In the genomic region with DNA sequence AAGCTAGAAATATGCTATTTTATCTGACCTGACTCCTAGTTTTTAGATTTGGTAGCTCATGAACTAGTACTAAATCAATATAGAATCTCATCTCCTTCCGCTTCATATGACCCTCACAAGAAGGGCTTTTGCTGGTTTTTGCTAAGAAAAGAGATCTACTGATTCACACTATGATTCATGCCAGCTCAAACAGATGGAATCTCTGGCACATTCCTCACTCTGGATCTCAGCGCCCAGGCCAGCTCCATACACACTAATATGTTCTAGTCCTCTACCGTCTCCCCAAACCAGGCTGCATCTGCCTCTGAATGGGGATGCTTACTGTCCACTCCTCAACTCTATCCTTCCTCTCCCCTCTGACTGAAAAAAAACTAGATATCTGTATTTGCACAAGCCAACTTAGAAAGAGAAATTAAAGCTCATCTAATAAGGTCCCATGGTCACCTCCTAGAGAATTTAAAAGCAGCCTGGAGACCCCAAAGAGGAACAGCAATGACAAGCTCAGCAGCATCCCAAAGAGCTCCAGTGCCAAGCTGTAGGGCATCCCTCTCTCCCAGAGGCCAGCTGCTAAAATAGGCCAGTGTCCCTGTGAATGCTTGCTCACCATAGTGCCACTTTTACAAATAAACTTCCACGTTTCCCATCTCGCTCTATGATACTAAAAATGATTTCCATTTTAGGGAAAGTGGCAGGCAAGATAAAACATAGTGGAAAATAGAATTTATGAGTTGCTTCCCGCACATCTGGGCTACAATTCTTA, we compare ENCODE assay signal across 11 cellular contexts.
DNase-seq lines count a peak whose midpoint lies in the region; ATAC-seq and TF ChIP-seq lines count a peak whose summit lies in the region.
"Had no signal": no experiment of that assay in that cellular context is flagged by ENCODE, and none has a peak within 500 bp of the region (broad histone marks: within the 10 kb centered on the region; RNA-seq: fewer than 3 reads in every experiment).

No MANE protein-coding gene starts in this region.

- no peaks in the 10 kb centered on the region for H3K27me3 ChIP-seq in MG63
- no peaks in the 10 kb centered on the region for H3K27me3 ChIP-seq in left lung

- H3K36me3 ChIP-seq in MG63 = peaks cover 5% of the 10 kb centered on the region
- no peaks in the 10 kb centered on the region for H3K36me3 ChIP-seq in left lung

- no peaks in the 10 kb centered on the region for H3K36me3 Mint-ChIP-seq in chondrocyte (ENCODE audit: low read depth)
- H3K36me3 Mint-ChIP-seq in activated T-helper 17 cell treated with anti-CD3 and anti-CD28 coated beads, Interleukin-2, amount 50 U/mL, for 72 hours (ENCODE audit: low read depth) = no peaks in the 10 kb centered on the region
- H3K36me3 Mint-ChIP-seq: activated naive CD8-positive, alpha-beta T cell treated with anti-CD3 and anti-CD28 coated beads, Interleukin-2, amount 10 ng/mL, durations not matched to agents 7 days and 5 days had no signal

- no peak for TF ChIP-seq CTCF in chondrocyte (IDR thresholded peaks at IDR 0.05)
- no peak for TF ChIP-seq CTCF in left lung (IDR thresholded peaks at IDR 0.05)

- H3K27ac ChIP-seq in left lung = no peak overlapping the region
- H3K27ac ChIP-seq: C4-2B had no signal

- H3K4me3 ChIP-seq in MG63 = no peak overlapping the region
- H3K4me3 ChIP-seq in left lung = no peak overlapping the region

- in situ Hi-C loops in ACHN (cut with HindIII; ENCODE audit: low pct_ligation_motif_present, low pct_unique_long_range_greater_than_20kb, low sequenced_read_pairs) = no loop called here

- ATAC-seq in left lung = peak; percentile 58
- ATAC-seq in activated T-helper 17 cell treated with anti-CD3 and anti-CD28 coated beads, Interleukin-2, amount 50 U/mL, for 72 hours (replicated peaks) = no peak
- ATAC-seq in HG02798 (IDR thresholded peaks at IDR 0.05; ENCODE audit: poor library complexity, unreplicated experiment) = no peak
- ATAC-seq in GM21737 (IDR thresholded peaks at IDR 0.05; ENCODE audit: unreplicated experiment) = no peak

- intact Hi-C loops in left lung (cut with DNase I) = no loop called here

- peaks cover 3 to 4% of the 10 kb centered on the region in 2 donors for H3K4me1 ChIP-seq in left lung

- peak overlapping the region; percentile 94 for H3K27ac Mint-ChIP-seq in chondrocyte (ENCODE audit: unreplicated experiment)
- H3K27ac Mint-ChIP-seq in activated T-helper 17 cell treated with anti-CD3 and anti-CD28 coated beads, Interleukin-2, amount 50 U/mL, for 72 hours = no peak overlapping the region
- H3K27ac Mint-ChIP-seq: activated naive CD8-positive, alpha-beta T cell treated with anti-CD3 and anti-CD28 coated beads, Interleukin-2, amount 10 ng/mL, durations not matched to agents 7 days and 5 days had no signal

- DNase-seq in ACHN (peak; percentile 92), MG63 (peak; percentile 83), chondrocyte (ENCODE audit: low spot score) (no peak), left lung (no peak), HT-29 (ENCODE audit: low spot score) (no peak)
- DNase-seq: activated naive CD8-positive, alpha-beta T cell treated with anti-CD3 and anti-CD28 coated beads, Interleukin-2, amount 10 ng/mL, durations not matched to agents 7 days and 5 days; NCI-H2171 had no signal

- no peaks in the 10 kb centered on the region for H3K9me3 ChIP-seq in MG63
- no peaks in the 10 kb centered on the region for H3K9me3 ChIP-seq in left lung

- H3K27me3 Mint-ChIP-seq in chondrocyte (ENCODE audit: low read depth) = no peaks in the 10 kb centered on the region
- H3K27me3 Mint-ChIP-seq in activated T-helper 17 cell treated with anti-CD3 and anti-CD28 coated beads, Interleukin-2, amount 50 U/mL, for 72 hours = peaks cover 35% of the 10 kb centered on the region

- peak overlapping the region; percentile 21 for H3K4me3 Mint-ChIP-seq in chondrocyte (ENCODE audit: unreplicated experiment)
- no peak overlapping the region for H3K4me3 Mint-ChIP-seq in activated T-helper 17 cell treated with anti-CD3 and anti-CD28 coated beads, Interleukin-2, amount 50 U/mL, for 72 hours
- H3K4me3 Mint-ChIP-seq: activated naive CD8-positive, alpha-beta T cell treated with anti-CD3 and anti-CD28 coated beads, Interleukin-2, amount 10 ng/mL, durations not matched to agents 7 days and 5 days had no signal

- no peaks in the 10 kb centered on the region for H3K9me3 Mint-ChIP-seq in chondrocyte (ENCODE audit: low read depth)
- no peaks in the 10 kb centered on the region for H3K9me3 Mint-ChIP-seq in activated T-helper 17 cell treated with anti-CD3 and anti-CD28 coated beads, Interleukin-2, amount 50 U/mL, for 72 hours
- H3K9me3 Mint-ChIP-seq: activated naive CD8-positive, alpha-beta T cell treated with anti-CD3 and anti-CD28 coated beads, Interleukin-2, amount 10 ng/mL, durations not matched to agents 7 days and 5 days had no signal

- peaks cover 65% of the 10 kb centered on the region for H3K4me1 Mint-ChIP-seq in chondrocyte (ENCODE audit: low read depth)
- H3K4me1 Mint-ChIP-seq in activated T-helper 17 cell treated with anti-CD3 and anti-CD28 coated beads, Interleukin-2, amount 50 U/mL, for 72 hours = no peaks in the 10 kb centered on the region
- H3K4me1 Mint-ChIP-seq: activated naive CD8-positive, alpha-beta T cell treated with anti-CD3 and anti-CD28 coated beads, Interleukin-2, amount 10 ng/mL, durations not matched to agents 7 days and 5 days had no signal

Comparison
In these comparisons a context has a peak if more than half of its experiments do, and no peak if none do; other contexts are left out.
1. DNase-seq: peak in ACHN (single experiment) and MG63 (single experiment); none in chondrocyte (single experiment), left lung (0 of 2) and HT-29 (single experiment).